1 cellular context compared by ENCODE assay signal in the genomic region with DNA sequence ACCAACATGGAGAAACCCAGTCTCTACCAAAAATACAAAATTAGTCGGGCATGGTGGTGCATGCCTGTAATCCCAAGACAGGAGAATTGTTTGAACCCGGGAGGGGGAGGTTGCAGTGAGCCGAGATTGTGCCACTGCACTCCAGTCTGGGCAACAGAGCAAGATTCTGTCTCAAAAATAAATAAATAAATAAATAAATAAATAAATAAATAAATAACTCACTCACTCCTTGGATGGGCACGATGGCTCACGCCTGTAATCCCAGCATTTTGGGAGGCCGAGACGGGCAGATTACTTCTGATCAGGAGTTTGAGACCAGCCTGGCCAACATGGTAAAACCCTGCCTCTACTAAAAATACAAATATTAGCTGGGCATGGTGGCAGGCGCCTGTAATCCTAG.
TF ChIP-seq lines count a peak whose summit lies in the region.

No MANE protein-coding gene starts in this region.

TF ChIP-seq in HEK293, 187 proteins besides CTCF, POLR2A, EP300 and RAD21 (continued from another document):
- peak; percentile 82 for TF ChIP-seq ZNF518A (tag by site-specific recombination; conservative IDR thresholded peaks at IDR 0.05; ENCODE audit: low read depth)
- TF ChIP-seq ZNF560 (tag by site-specific recombination; IDR thresholded peaks at IDR 0.05; ENCODE audit: borderline replicate concordance): peak; percentile 76
- TF ChIP-seq ZNF140 (tag by site-specific recombination; IDR thresholded peaks at IDR 0.05): peak; percentile 84
- TF ChIP-seq ZNF202 (tag by site-specific recombination; IDR thresholded peaks at IDR 0.05; ENCODE audit: borderline replicate concordance): peak; percentile 90
- TF ChIP-seq REST (tag by site-specific recombination; IDR thresholded peaks at IDR 0.05): peak; percentile 61; the same call in 1 of the 2 replicates
